In the genomic region with DNA sequence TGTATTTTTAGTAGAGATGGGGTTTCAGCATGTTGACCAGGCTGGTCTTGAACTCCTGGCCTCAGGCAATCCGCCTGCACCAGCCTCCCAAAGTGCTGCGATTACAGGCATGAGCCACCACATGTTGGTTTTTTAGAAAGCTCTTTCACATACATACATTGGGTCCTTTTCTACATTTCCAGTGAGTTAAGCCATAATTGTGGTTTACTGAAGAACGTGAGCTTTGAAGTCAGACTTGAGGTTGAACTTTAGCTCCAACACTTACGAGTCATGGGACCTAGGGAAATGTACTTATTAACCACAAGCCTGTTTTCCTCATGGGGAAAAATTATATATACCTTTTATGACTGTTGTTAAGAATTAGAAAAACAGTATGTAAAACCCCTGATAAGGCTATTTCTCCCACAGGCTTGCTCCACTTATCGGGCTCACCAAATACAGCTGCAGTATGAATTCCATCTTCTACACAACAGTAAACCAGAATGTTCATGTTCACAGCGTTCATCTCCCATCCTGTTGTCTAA, we compare ENCODE assay signal across 1 cellular context.
TF ChIP-seq lines count a peak whose summit lies in the region.

No MANE protein-coding gene starts in this region.

TF ChIP-seq in HepG2, 621 proteins besides CTCF, POLR2A, EP300 and RAD21 (continued from another document and continues in another):
- TF ChIP-seq ZZZ3 (CRISPR knock-in tag; IDR thresholded peaks at IDR 0.05; ENCODE audit: borderline replicate concordance) (no peak), ZNF432 (CRISPR knock-in tag; IDR thresholded peaks at IDR 0.05; ENCODE audit: borderline replicate concordance) (no peak), ATF7 (IDR thresholded peaks at IDR 0.05) (no peak), ATF7 (CRISPR knock-in tag; IDR thresholded peaks at IDR 0.05) (no peak), RARG (CRISPR knock-in tag; IDR thresholded peaks at IDR 0.05; ENCODE audit: low read depth) (no peak), ZMYM2 (CRISPR knock-in tag; IDR thresholded peaks at IDR 0.05) (peak; percentile 95), ZNF460 (CRISPR knock-in tag; IDR thresholded peaks at IDR 0.05; ENCODE audit: borderline replicate concordance) (peak; percentile 95), SOX13 (IDR thresholded peaks at IDR 0.05) (no peak), SOX13 (CRISPR knock-in tag; conservative IDR thresholded peaks at IDR 0.05 in 1 of 2, IDR thresholded peaks at IDR 0.05 in 1 of 2) (peak in 1 of 2 experiments; percentile 67; a peak in 1 of 4 replicates), BRCA1 (CRISPR knock-in tag; IDR thresholded peaks at IDR 0.05) (no peak), PITX1 (CRISPR knock-in tag; IDR thresholded peaks at IDR 0.05) (peak; percentile 37; the same call in 1 of the 2 replicates), FOXA3 (CRISPR knock-in tag; IDR thresholded peaks at IDR 0.05) (peak; percentile 25; the same call in 1 of the 2 replicates), MZF1 (CRISPR knock-in tag; IDR thresholded peaks at IDR 0.05; ENCODE audit: borderline replicate concordance) (no peak), ZKSCAN8 (CRISPR knock-in tag; IDR thresholded peaks at IDR 0.05; ENCODE audit: borderline replicate concordance) (peak; percentile 33; the same call in 1 of the 2 replicates), SNAI1 (CRISPR knock-in tag; IDR thresholded peaks at IDR 0.05; ENCODE audit: borderline replicate concordance) (no peak), SOX5 (CRISPR knock-in tag; IDR thresholded peaks at IDR 0.05; ENCODE audit: borderline replicate concordance) (peak; percentile 62; the same call in 1 of the 2 replicates), POGZ (CRISPR knock-in tag; IDR thresholded peaks at IDR 0.05) (peak; percentile 61), ELF1 (CRISPR knock-in tag; IDR thresholded peaks at IDR 0.05) (0 out of 2 replicates have a peak, but pooled peaks have one; percentile 8), ZNF772 (CRISPR knock-in tag; IDR thresholded peaks at IDR 0.05) (0 out of 2 replicates have a peak, but pooled peaks have one; percentile 26), SNAPC2 (CRISPR knock-in tag; IDR thresholded peaks at IDR 0.05) (no peak), HNF4A (CRISPR knock-in tag; IDR thresholded peaks at IDR 0.05) (peak; percentile 80), NCOR1 (IDR thresholded peaks at IDR 0.05; ENCODE audit: borderline replicate concordance, low read length) (peak; percentile 69; the same call in 1 of the 2 replicates), FLYWCH1 (CRISPR knock-in tag; IDR thresholded peaks at IDR 0.05) (no peak), ATF1 (CRISPR knock-in tag; IDR thresholded peaks at IDR 0.05) (0 out of 2 replicates have a peak, but pooled peaks have one; percentile 9), HMG20A (CRISPR knock-in tag; IDR thresholded peaks at IDR 0.05; ENCODE audit: borderline replicate concordance) (peak; percentile 74; the same call in 1 of the 2 replicates), RARA (CRISPR knock-in tag; IDR thresholded peaks at IDR 0.05) (peak; percentile 62; the same call in 1 of the 2 replicates), CREB1 (IDR thresholded peaks at IDR 0.05) (no peak), CREB1 (CRISPR knock-in tag; IDR thresholded peaks at IDR 0.05) (peak; percentile 47; the same call in 1 of the 2 replicates), ZNF292 (CRISPR knock-in tag; IDR thresholded peaks at IDR 0.05; ENCODE audit: borderline replicate concordance, low read depth) (peak; percentile 51; the same call in 1 of the 2 replicates), KDM1A (CRISPR knock-in tag; IDR thresholded peaks at IDR 0.05) (peak; percentile 61; the same call in 1 of the 2 replicates), ZFP36L1 (CRISPR knock-in tag; IDR thresholded peaks at IDR 0.05) (0 out of 2 replicates have a peak, but pooled peaks have one; percentile 35), ZNF644 (CRISPR knock-in tag; IDR thresholded peaks at IDR 0.05; ENCODE audit: low read depth) (peak; percentile 66)
- TF ChIP-seq, protein P1, sequence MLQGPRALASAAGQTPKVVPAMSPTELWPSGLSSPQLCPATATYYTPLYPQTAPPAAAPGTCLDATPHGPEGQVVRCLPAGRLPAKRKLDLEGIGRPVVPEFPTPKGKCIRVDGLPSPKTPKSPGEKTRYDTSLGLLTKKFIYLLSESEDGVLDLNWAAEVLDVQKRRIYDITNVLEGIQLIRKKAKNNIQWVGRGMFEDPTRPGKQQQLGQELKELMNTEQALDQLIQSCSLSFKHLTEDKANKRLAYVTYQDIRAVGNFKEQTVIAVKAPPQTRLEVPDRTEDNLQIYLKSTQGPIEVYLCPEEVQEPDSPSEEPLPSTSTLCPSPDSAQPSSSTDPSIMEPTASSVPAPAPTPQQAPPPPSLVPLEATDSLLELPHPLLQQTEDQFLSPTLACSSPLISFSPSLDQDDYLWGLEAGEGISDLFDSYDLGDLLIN (CRISPR knock-in tag; IDR thresholded peaks at IDR 0.05; ENCODE audit: borderline replicate concordance), result no peak
- TF ChIP-seq, protein P2, sequence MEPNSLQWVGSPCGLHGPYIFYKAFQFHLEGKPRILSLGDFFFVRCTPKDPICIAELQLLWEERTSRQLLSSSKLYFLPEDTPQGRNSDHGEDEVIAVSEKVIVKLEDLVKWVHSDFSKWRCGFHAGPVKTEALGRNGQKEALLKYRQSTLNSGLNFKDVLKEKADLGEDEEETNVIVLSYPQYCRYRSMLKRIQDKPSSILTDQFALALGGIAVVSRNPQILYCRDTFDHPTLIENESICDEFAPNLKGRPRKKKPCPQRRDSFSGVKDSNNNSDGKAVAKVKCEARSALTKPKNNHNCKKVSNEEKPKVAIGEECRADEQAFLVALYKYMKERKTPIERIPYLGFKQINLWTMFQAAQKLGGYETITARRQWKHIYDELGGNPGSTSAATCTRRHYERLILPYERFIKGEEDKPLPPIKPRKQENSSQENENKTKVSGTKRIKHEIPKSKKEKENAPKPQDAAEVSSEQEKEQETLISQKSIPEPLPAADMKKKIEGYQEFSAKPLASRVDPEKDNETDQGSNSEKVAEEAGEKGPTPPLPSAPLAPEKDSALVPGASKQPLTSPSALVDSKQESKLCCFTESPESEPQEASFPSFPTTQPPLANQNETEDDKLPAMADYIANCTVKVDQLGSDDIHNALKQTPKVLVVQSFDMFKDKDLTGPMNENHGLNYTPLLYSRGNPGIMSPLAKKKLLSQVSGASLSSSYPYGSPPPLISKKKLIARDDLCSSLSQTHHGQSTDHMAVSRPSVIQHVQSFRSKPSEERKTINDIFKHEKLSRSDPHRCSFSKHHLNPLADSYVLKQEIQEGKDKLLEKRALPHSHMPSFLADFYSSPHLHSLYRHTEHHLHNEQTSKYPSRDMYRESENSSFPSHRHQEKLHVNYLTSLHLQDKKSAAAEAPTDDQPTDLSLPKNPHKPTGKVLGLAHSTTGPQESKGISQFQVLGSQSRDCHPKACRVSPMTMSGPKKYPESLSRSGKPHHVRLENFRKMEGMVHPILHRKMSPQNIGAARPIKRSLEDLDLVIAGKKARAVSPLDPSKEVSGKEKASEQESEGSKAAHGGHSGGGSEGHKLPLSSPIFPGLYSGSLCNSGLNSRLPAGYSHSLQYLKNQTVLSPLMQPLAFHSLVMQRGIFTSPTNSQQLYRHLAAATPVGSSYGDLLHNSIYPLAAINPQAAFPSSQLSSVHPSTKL (CRISPR knock-in tag; IDR thresholded peaks at IDR 0.05), result 0 out of 2 replicates have a peak, but pooled peaks have one; percentile 62
- TF ChIP-seq, protein P3, sequence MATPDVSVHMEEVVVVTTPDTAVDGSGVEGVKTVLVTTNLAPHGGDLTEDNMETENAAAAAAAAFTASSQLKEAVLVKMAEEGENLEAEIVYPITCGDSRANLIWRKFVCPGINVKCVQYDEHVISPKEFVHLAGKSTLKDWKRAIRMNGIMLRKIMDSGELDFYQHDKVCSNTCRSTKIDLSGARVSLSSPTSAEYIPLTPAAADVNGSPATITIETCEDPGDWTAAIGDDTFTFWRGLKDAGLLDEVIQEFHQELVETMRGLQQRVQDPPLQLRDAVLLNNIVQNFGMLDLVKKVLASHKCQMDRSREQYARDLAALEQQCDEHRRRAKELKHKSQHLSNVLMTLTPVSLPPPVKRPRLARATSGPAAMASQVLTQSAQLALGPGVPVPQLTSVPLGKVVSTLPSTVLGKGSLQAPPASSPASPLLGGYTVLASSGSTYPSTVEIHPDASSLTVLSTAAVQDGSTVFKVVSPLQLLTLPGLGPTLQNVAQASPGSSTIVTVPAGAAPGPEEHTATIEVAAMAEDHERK (CRISPR knock-in tag; IDR thresholded peaks at IDR 0.05; ENCODE audit: low read depth), result no peak
- TF ChIP-seq, protein P4, sequence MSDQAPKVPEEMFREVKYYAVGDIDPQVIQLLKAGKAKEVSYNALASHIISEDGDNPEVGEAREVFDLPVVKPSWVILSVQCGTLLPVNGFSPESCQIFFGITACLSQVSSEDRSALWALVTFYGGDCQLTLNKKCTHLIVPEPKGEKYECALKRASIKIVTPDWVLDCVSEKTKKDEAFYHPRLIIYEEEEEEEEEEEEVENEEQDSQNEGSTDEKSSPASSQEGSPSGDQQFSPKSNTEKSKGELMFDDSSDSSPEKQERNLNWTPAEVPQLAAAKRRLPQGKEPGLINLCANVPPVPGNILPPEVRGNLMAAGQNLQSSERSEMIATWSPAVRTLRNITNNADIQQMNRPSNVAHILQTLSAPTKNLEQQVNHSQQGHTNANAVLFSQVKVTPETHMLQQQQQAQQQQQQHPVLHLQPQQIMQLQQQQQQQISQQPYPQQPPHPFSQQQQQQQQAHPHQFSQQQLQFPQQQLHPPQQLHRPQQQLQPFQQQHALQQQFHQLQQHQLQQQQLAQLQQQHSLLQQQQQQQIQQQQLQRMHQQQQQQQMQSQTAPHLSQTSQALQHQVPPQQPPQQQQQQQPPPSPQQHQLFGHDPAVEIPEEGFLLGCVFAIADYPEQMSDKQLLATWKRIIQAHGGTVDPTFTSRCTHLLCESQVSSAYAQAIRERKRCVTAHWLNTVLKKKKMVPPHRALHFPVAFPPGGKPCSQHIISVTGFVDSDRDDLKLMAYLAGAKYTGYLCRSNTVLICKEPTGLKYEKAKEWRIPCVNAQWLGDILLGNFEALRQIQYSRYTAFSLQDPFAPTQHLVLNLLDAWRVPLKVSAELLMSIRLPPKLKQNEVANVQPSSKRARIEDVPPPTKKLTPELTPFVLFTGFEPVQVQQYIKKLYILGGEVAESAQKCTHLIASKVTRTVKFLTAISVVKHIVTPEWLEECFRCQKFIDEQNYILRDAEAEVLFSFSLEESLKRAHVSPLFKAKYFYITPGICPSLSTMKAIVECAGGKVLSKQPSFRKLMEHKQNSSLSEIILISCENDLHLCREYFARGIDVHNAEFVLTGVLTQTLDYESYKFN (CRISPR knock-in tag; conservative IDR thresholded peaks at IDR 0.05), result peak; percentile 79
- TF ChIP-seq, protein P5, sequence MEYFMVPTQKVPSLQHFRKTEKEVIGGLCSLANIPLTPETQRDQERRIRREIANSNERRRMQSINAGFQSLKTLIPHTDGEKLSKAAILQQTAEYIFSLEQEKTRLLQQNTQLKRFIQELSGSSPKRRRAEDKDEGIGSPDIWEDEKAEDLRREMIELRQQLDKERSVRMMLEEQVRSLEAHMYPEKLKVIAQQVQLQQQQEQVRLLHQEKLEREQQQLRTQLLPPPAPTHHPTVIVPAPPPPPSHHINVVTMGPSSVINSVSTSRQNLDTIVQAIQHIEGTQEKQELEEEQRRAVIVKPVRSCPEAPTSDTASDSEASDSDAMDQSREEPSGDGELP (IDR thresholded peaks at IDR 0.05; ENCODE audit: borderline replicate concordance, low read depth), result no peak; the same call in 1 of the 2 replicates
- TF ChIP-seq, protein P6, sequence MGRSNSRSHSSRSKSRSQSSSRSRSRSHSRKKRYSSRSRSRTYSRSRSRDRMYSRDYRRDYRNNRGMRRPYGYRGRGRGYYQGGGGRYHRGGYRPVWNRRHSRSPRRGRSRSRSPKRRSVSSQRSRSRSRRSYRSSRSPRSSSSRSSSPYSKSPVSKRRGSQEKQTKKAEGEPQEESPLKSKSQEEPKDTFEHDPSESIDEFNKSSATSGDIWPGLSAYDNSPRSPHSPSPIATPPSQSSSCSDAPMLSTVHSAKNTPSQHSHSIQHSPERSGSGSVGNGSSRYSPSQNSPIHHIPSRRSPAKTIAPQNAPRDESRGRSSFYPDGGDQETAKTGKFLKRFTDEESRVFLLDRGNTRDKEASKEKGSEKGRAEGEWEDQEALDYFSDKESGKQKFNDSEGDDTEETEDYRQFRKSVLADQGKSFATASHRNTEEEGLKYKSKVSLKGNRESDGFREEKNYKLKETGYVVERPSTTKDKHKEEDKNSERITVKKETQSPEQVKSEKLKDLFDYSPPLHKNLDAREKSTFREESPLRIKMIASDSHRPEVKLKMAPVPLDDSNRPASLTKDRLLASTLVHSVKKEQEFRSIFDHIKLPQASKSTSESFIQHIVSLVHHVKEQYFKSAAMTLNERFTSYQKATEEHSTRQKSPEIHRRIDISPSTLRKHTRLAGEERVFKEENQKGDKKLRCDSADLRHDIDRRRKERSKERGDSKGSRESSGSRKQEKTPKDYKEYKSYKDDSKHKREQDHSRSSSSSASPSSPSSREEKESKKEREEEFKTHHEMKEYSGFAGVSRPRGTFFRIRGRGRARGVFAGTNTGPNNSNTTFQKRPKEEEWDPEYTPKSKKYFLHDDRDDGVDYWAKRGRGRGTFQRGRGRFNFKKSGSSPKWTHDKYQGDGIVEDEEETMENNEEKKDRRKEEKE (IDR thresholded peaks at IDR 0.05), result no peak
- TF ChIP-seq, protein P7, sequence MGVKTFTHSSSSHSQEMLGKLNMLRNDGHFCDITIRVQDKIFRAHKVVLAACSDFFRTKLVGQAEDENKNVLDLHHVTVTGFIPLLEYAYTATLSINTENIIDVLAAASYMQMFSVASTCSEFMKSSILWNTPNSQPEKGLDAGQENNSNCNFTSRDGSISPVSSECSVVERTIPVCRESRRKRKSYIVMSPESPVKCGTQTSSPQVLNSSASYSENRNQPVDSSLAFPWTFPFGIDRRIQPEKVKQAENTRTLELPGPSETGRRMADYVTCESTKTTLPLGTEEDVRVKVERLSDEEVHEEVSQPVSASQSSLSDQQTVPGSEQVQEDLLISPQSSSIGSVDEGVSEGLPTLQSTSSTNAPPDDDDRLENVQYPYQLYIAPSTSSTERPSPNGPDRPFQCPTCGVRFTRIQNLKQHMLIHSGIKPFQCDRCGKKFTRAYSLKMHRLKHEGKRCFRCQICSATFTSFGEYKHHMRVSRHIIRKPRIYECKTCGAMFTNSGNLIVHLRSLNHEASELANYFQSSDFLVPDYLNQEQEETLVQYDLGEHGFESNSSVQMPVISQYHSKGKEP (CRISPR knock-in tag; IDR thresholded peaks at IDR 0.05), result no peak
- TF ChIP-seq, protein P8, sequence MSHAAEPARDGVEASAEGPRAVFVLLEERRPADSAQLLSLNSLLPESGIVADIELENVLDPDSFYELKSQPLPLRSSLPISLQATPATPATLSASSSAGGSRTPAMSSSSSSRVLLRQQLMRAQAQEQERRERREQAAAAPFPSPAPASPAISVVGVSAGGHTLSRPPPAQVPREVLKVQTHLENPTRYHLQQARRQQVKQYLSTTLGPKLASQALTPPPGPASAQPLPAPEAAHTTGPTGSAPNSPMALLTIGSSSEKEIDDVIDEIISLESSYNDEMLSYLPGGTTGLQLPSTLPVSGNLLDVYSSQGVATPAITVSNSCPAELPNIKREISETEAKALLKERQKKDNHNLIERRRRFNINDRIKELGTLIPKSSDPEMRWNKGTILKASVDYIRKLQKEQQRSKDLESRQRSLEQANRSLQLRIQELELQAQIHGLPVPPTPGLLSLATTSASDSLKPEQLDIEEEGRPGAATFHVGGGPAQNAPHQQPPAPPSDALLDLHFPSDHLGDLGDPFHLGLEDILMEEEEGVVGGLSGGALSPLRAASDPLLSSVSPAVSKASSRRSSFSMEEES (CRISPR knock-in tag; IDR thresholded peaks at IDR 0.05), result peak; percentile 97
